In genomic region chr10:102781089-102781920, GRCh38 we compare ENCODE assay signal across 12 cellular contexts. TPM values are rescaled to one million over a fixed set of nuclear protein-coding genes. Genes with fewer than 3 reads are reported as not detected.
DNase-seq lines count a peak whose midpoint lies in the region; ATAC-seq and TF ChIP-seq lines count a peak whose summit lies in the region.
"Had no signal": no experiment of that assay in that cellular context is flagged by ENCODE, and none has a peak within 500 bp of the region (broad histone marks: within the 10 kb centered on the region; RNA-seq: fewer than 3 reads in every experiment).

No MANE protein-coding gene starts in this region.

- no peak overlapping the region for H3K56ac ChIP-seq in mesendoderm (ENCODE audit: low read length)

- WGBS in mesendoderm (ENCODE audit: extremely low coverage, insufficient coverage, low lambda C conversion rate), result no CpG with 5 or more reads among the region's 8 CpGs
- WGBS in testis, 2 donors, result 35 to 66% methylated on average over 7 to 8 of the region's 8 CpGs

- POLR2A ChIA-PET in Panc1 (lab: Charles Lee), result interaction anchor here (0.5 kb wide), 1 partner anchor 45 kb away, joined by 8 read pairs; no protein-coding TSS in a partner anchor
- POLR2A ChIA-PET in OCI-LY7 (lab: Charles Lee), result interaction anchor here (0.6 kb wide), 1 partner anchor 912 kb away, joined by 4 read pairs; no protein-coding TSS in a partner anchor

- no peak overlapping the region for H2AK5ac ChIP-seq in mesendoderm (ENCODE audit: low read length)

- H3K9me3 ChIP-seq in Panc1 (ENCODE audit: control insufficient read depth, insufficient read depth, low read depth, low read length), result no peaks in the 10 kb centered on the region
- no peaks in the 10 kb centered on the region for H3K9me3 ChIP-seq in testis
- H3K9me3 ChIP-seq in OCI-LY7 (ENCODE audit: low read length), result no peaks in the 10 kb centered on the region
- H3K9me3 ChIP-seq: mucosa of descending colon had no signal

- H2BK15ac ChIP-seq in mesendoderm (replicated peaks; ENCODE audit: low read depth), result no peak overlapping the region

- no peak overlapping the region for H4K5ac ChIP-seq in mesendoderm (ENCODE audit: low read length)

- H2BK120ac ChIP-seq in mesendoderm (ENCODE audit: low read depth, low read length), result no peak overlapping the region

- in situ Hi-C loops in Panc1 (cut with HindIII; ENCODE audit: low pct_unique_long_range_greater_than_20kb, low sequenced_read_pairs) (no loop called here), brain microvascular endothelial cell (cut with HindIII; ENCODE audit: low pct_ligation_motif_present, low sequenced_read_pairs) (no loop called here)

- 0 out of 2 replicates have a peak, but pooled peaks have one; percentile 28 for ATAC-seq in Panc1
- no peak for ATAC-seq in HG03039 (IDR thresholded peaks at IDR 0.05; ENCODE audit: unreplicated experiment)
- ATAC-seq: activated CD4-positive, CD25-positive, alpha-beta regulatory T cell treated with anti-CD3 and anti-CD28 coated beads, Interleukin-2, amount 50 U/mL, for 24 hours; mucosa of descending colon had no signal

- no peak overlapping the region for H3K4ac ChIP-seq in mesendoderm (ENCODE audit: low read depth, low read length)

- TF ChIP-seq CTCF in Panc1 (IDR thresholded peaks at IDR 0.05) (no peak), brain microvascular endothelial cell (IDR thresholded peaks at IDR 0.05; ENCODE audit: low read depth, low read length, missing control alignments) (no peak), testis (IDR thresholded peaks at IDR 0.05) (no peak), OCI-LY7 (conservative IDR thresholded peaks at IDR 0.05; ENCODE audit: low read length) (no peak)

- H2AFZ ChIP-seq in OCI-LY7 (ENCODE audit: low read length), result no peak overlapping the region

- H3K36me3 ChIP-seq in Panc1 (ENCODE audit: control insufficient read depth, insufficient read depth, low read length) (no peaks in the 10 kb centered on the region), brain microvascular endothelial cell (replicated peaks) (no peaks in the 10 kb centered on the region), mesendoderm (ENCODE audit: control insufficient read depth, insufficient read depth, low read length) (no peaks in the 10 kb centered on the region), testis (ENCODE audit: low read depth, missing control alignments) (no peaks in the 10 kb centered on the region), OCI-LY7 (ENCODE audit: insufficient read depth, low read length) (0 out of 2 replicates have a peak, but pooled peaks cover 6% of the 10 kb centered on the region)

- no peak overlapping the region for H3K4me3 ChIP-seq in Panc1 (ENCODE audit: low read depth in 2 of 2, low read length in 2 of 2)
- H3K4me3 ChIP-seq in brain microvascular endothelial cell (ENCODE audit: low read depth, low read length), result no peak overlapping the region
- no peak overlapping the region for H3K4me3 ChIP-seq in mesendoderm (ENCODE audit: low read length)
- no peak overlapping the region for H3K4me3 ChIP-seq in testis
- no peak overlapping the region for H3K4me3 ChIP-seq in OCI-LY7 (ENCODE audit: low read depth, low read length, poor library complexity, severe bottlenecking)
- H3K4me3 ChIP-seq: mucosa of descending colon had no signal

- no peak overlapping the region for H3K23ac ChIP-seq in mesendoderm (ENCODE audit: low read length)

- DNase-seq in Panc1 (ENCODE audit: low read depth, low spot score) (no peak), brain microvascular endothelial cell (no peak), mesendoderm (peak; percentile 79), testis (no peak), NCI-H446 treated with DMSO at 0.1 percent for 48 hours (lab: John Stamatoyannopoulos, UW) (no peak), NCI-H1092 (lab: John Stamatoyannopoulos, UW) (no peak), OCI-LY7 (ENCODE audit: low spot score) (no peak)
- DNase-seq: DMS79, mucosa of descending colon, NCI-H1417 treated with DMSO at 0.1 percent for 48 hours had no signal

- BruUV-seq in Panc1 (replicated peaks; lab: Mats Ljungman, UMichigan) (no TSS peak), OCI-LY7 (replicated peaks; lab: Mats Ljungman, UMichigan) (no TSS peak)

- H3K27ac ChIP-seq in Panc1 (ENCODE audit: low read length) (peak overlapping the region; percentile 66), brain microvascular endothelial cell (peak overlapping the region; percentile 36), mesendoderm (ENCODE audit: low read depth, low read length) (no peak overlapping the region), testis (peak overlapping the region; percentile 56 to 91), OCI-LY7 (ENCODE audit: low read depth, low read length, poor library complexity, severe bottlenecking) (no peak overlapping the region)

- H3K79me2 ChIP-seq in mesendoderm (ENCODE audit: control insufficient read depth, insufficient read depth, low read length), result no peaks in the 10 kb centered on the region
- no peaks in the 10 kb centered on the region for H3K79me2 ChIP-seq in OCI-LY7 (ENCODE audit: insufficient read depth, low read depth, low read length)

- no peak overlapping the region for H4K8ac ChIP-seq in mesendoderm (ENCODE audit: low read depth, low read length)

- no peak overlapping the region for H3K9ac ChIP-seq in mesendoderm (ENCODE audit: low read length)

- no peaks in the 10 kb centered on the region for H3K9me2 ChIP-seq in OCI-LY7 (ENCODE audit: insufficient read depth, low read length)

- intact Hi-C loops in Panc1 (cut with micrococcal nuclease; ENCODE audit: unreplicated experiment) (no loop called here), testis (cut with DNase I; ENCODE audit: low total_unique reads) (no loop called here), OCI-LY7 (cut with micrococcal nuclease; ENCODE audit: unreplicated experiment) (no loop called here)

- no peak for TF ChIP-seq POLR2A in testis (IDR thresholded peaks at IDR 0.05)

- H4K20me1 ChIP-seq in OCI-LY7 (ENCODE audit: insufficient read depth, low read length), result no peaks in the 10 kb centered on the region

- H3K4me2 ChIP-seq in mesendoderm (ENCODE audit: low read length) (no peak overlapping the region), OCI-LY7 (ENCODE audit: low read length) (no peak overlapping the region)

- peaks cover 80% of the 10 kb centered on the region for H3K4me1 ChIP-seq in Panc1 (ENCODE audit: control insufficient read depth, insufficient read depth, low read length)
- H3K4me1 ChIP-seq in mesendoderm (ENCODE audit: control insufficient read depth, low read depth, low read length), result peaks cover 26% of the 10 kb centered on the region
- peaks cover 86% of the 10 kb centered on the region for H3K4me1 ChIP-seq in testis
- H3K4me1 ChIP-seq in OCI-LY7 (ENCODE audit: insufficient read depth, low read length, poor library complexity, severe bottlenecking), result no peaks in the 10 kb centered on the region

- H3K18ac ChIP-seq in mesendoderm (ENCODE audit: low read length), result no peak overlapping the region

- no peaks in the 10 kb centered on the region for H3K27me3 ChIP-seq in Panc1 (ENCODE audit: control insufficient read depth, insufficient read depth, low read length)
- H3K27me3 ChIP-seq in brain microvascular endothelial cell (replicated peaks), result no peaks in the 10 kb centered on the region
- no peaks in the 10 kb centered on the region for H3K27me3 ChIP-seq in mesendoderm (ENCODE audit: insufficient read depth, low read length, poor library complexity)
- H3K27me3 ChIP-seq in testis, result no peaks in the 10 kb centered on the region

- CTCF ChIA-PET in Panc1 (lab: Charles Lee) (interaction anchor here (1.1 kb wide), 1 partner anchor 17 kb away, joined by 3 read pairs; no protein-coding TSS in a partner anchor), OCI-LY7 (lab: Charles Lee; ENCODE audit: unreplicated experiment) (no interaction called here)

- no peak overlapping the region for H2BK5ac ChIP-seq in mesendoderm (ENCODE audit: low read length)

- peaks cover 7% of the 10 kb centered on the region for H3K79me1 ChIP-seq in mesendoderm (ENCODE audit: low read length)

RNA-seq across cellular contexts. Expression of gene WBP1L, which starts 37.6 kb away (rescaled TPM):
- total RNA-seq in Panc1 (2021; ENCODE audit: unreplicated experiment), result 91.3 TPM
- 99.5 TPM for polyA plus RNA-seq in Panc1 (2012; ENCODE audit: insufficient read length)
- 20.1 TPM for polyA plus RNA-seq in mesendoderm (2013, experiment 1 of 2)
- 20.5 TPM for polyA plus RNA-seq in mesendoderm (2013, experiment 2 of 2)
- 100 to 1,000 TPM; 113 to 165 TPM for total RNA-seq in testis
- polyA plus RNA-seq in testis (ENCODE audit: insufficient read depth, low read depth, low replicate concordance), result 72.4 TPM
- 12.5 and 17.6 TPM in 2 replicates for total RNA-seq in OCI-LY7 (2014; rRNA removed; shearing (Covaris generic))
- 22.3 and 24.4 TPM in 2 replicates for total RNA-seq in OCI-LY7 (2022)

RNA-seq across cellular contexts. Expression of gene CYP17A1, which starts 55.9 kb away (rescaled TPM):
- 2.1 TPM for total RNA-seq in Panc1 (2021; ENCODE audit: unreplicated experiment)
- polyA plus RNA-seq in Panc1 (2012; ENCODE audit: insufficient read length), result not detected
- not detected for polyA plus RNA-seq in mesendoderm (2013, experiment 1 of 2)
- not detected for polyA plus RNA-seq in mesendoderm (2013, experiment 2 of 2)
- 10 to 100 TPM; 12.1 to 15.1 TPM for total RNA-seq in testis
- 146 TPM for polyA plus RNA-seq in testis (ENCODE audit: insufficient read depth, low read depth, low replicate concordance)
- total RNA-seq in OCI-LY7 (2014; rRNA removed; shearing (Covaris generic)), result not detected in 2 replicates
- total RNA-seq in OCI-LY7 (2022), result not detected in 2 replicates

Comparison
In these comparisons a context has a peak if more than half of its experiments do, and no peak if none do; other contexts are left out.
1. H3K27ac ChIP-seq: peak in Panc1 (single experiment), brain microvascular endothelial cell (single experiment) and testis (2 of 2); none in mesendoderm (single experiment) and OCI-LY7 (single experiment).